8 cellular contexts compared by ENCODE assay signal in genomic region chr12:6074979-6075585, GRCh38. TPM values are rescaled to one million over a fixed set of nuclear protein-coding genes. Genes with fewer than 3 reads are reported as not detected.
DNase-seq lines count a peak whose midpoint lies in the region; ATAC-seq lines count a peak whose summit lies in the region.

No MANE protein-coding gene starts in this region.

- H3K4me1 Mint-ChIP-seq in activated T-helper 17 cell treated with anti-CD3 and anti-CD28 coated beads, Interleukin-2, amount 50 U/mL, for 72 hours, result peaks cover 20% of the 10 kb centered on the region

- intact Hi-C loops in left colon (cut with DNase I, micrococcal nuclease), result no loop called here

- H3K27me3 Mint-ChIP-seq in activated T-helper 17 cell treated with anti-CD3 and anti-CD28 coated beads, Interleukin-2, amount 50 U/mL, for 72 hours, result peaks cover 19% of the 10 kb centered on the region

- ATAC-seq in activated T-helper 17 cell treated with anti-CD3 and anti-CD28 coated beads, Interleukin-2, amount 50 U/mL, for 72 hours (replicated peaks), result peak; percentile 98
- peak; percentile 71 for ATAC-seq in left colon
- no peak for ATAC-seq in HG03571 (IDR thresholded peaks at IDR 0.05; ENCODE audit: unreplicated experiment)
- ATAC-seq in GM21825 (IDR thresholded peaks at IDR 0.05; ENCODE audit: unreplicated experiment), result no peak

- in situ Hi-C loops in KBM-7 (cut with MboI; ENCODE audit: low pct_unique_long_range_greater_than_20kb, low sequenced_read_pairs), result no loop called here

- peak overlapping the region; percentile 88 for H3K4me3 Mint-ChIP-seq in activated T-helper 17 cell treated with anti-CD3 and anti-CD28 coated beads, Interleukin-2, amount 50 U/mL, for 72 hours

- no peaks in the 10 kb centered on the region for H3K9me3 Mint-ChIP-seq in activated T-helper 17 cell treated with anti-CD3 and anti-CD28 coated beads, Interleukin-2, amount 50 U/mL, for 72 hours

- DNase-seq in KBM-7, result peak; percentile 49
- peak; percentile 32 to 43 for DNase-seq in left colon
- DNase-seq in stimulated activated CD8-positive, alpha-beta memory T cell treated with anti-CD3 and anti-CD28 coated beads, Interleukin-7, amount 100 ng/mL, for 48 hours (ENCODE audit: extremely low read depth in 1 of 2, low read depth in 1 of 2), result peak; percentile 18 to 42
- no peak for DNase-seq in NCI-H69 (lab: John Stamatoyannopoulos, UW)
- no peak for DNase-seq in NCI-H1105 treated with DMSO at 0.1 percent for 48 hours (lab: John Stamatoyannopoulos, UW)

- H3K36me3 Mint-ChIP-seq in activated T-helper 17 cell treated with anti-CD3 and anti-CD28 coated beads, Interleukin-2, amount 50 U/mL, for 72 hours (ENCODE audit: low read depth), result no peaks in the 10 kb centered on the region

- H3K27ac Mint-ChIP-seq in activated T-helper 17 cell treated with anti-CD3 and anti-CD28 coated beads, Interleukin-2, amount 50 U/mL, for 72 hours, result peak overlapping the region; percentile 83

RNA-seq across cellular contexts. Expression of gene VWF, which starts 49.4 kb away (rescaled TPM):
- total RNA-seq in activated T-helper 17 cell treated with anti-CD3 and anti-CD28 coated beads, Interleukin-2, amount 50 U/mL, for 72 hours, result under 1 TPM; 0.04 to 0.08 TPM
- total RNA-seq in left colon, result 10 to 100 TPM; 42.8 to 48.5 TPM

Comparison
In these comparisons a context has a peak if more than half of its experiments do, and no peak if none do; other contexts are left out.
1. DNase-seq: peak in KBM-7 (single experiment), left colon (2 of 2) and stimulated activated CD8-positive, alpha-beta memory T cell treated with anti-CD3 and anti-CD28 coated beads, Interleukin-7, amount 100 ng/mL, for 48 hours (2 of 2); none in NCI-H69 (single experiment) and NCI-H1105 treated with DMSO at 0.1 percent for 48 hours (single experiment).
2. ATAC-seq: peak in activated T-helper 17 cell treated with anti-CD3 and anti-CD28 coated beads, Interleukin-2, amount 50 U/mL, for 72 hours (single experiment) and left colon (single experiment); none in HG03571 (single experiment) and GM21825 (single experiment).
3. RNA of gene VWF, which starts 49.4 kb away (total RNA-seq): 42.8 to 48.5 TPM in left colon; 0.04 to 0.08 TPM in activated T-helper 17 cell treated with anti-CD3 and anti-CD28 coated beads, Interleukin-2, amount 50 U/mL, for 72 hours; every median in the first group is over 10 times any median in the second.